In the genomic region with DNA sequence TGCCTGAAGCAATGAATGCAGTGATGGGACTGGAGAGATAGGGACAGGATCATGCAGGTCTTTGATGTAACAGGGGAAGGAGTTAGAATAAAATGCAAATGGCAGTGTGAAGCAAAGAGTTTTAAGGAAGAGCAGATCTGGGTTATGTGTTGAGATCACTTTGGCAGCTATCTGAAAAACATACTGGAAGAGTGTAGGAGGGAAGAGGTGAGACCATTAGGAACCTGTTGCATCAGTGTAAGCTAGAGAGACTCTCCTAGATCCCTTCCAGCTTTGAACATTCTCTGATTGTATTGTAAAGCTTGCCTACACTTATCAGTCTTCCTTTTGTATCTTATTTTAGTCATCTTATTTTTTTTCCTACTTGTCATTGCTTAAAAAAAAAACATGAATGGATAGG, we compare ENCODE assay signal across 21 cellular contexts.
"Had no signal": no experiment of that assay in that cellular context is flagged by ENCODE, and none has a peak within 500 bp of the region (broad histone marks: within the 10 kb centered on the region; RNA-seq: fewer than 3 reads in every experiment).

No MANE protein-coding gene starts in this region.

- ATAC-seq: esophagus mucosa; heart right ventricle; left ventricle myocardium superior; psoas muscle; sciatic nerve; stimulated activated naive B cell treated with anti-CD40 and anti-IgM and Interleukin-4, amounts not matched to agents 10 μg/mL and 1 μg/mL and 100 μg/mL, for 72 hours; stimulated activated naive CD8-positive, alpha-beta T cell treated with anti-CD3 and anti-CD28 coated beads, Interleukin-15, amount 100 ng/mL, for 72 hours had no signal

- H3K4me3 Mint-ChIP-seq: naive B cell; nephron progenitor cell; stimulated activated naive B cell treated with anti-CD40 and anti-IgM and Interleukin-4, amounts not matched to agents 10 μg/mL and 1 μg/mL and 100 μg/mL, for 72 hours; stimulated activated naive CD8-positive, alpha-beta T cell treated with anti-CD3 and anti-CD28 coated beads, Interleukin-15, amount 100 ng/mL, for 72 hours had no signal

- H3K36me3 Mint-ChIP-seq: naive B cell; stimulated activated naive B cell treated with anti-CD40 and anti-IgM and Interleukin-4, amounts not matched to agents 10 μg/mL and 1 μg/mL and 100 μg/mL, for 72 hours had no signal

- H3K4me3 ChIP-seq: heart right ventricle, lung, psoas muscle, testis, tibial nerve had no signal

- H3K9me3 ChIP-seq: heart right ventricle, psoas muscle, testis, tibial nerve had no signal

- H3K36me3 ChIP-seq: heart right ventricle, tibial nerve had no signal

- FAIRE-seq: endometrium, frontal cortex had no signal

- H3K27ac ChIP-seq: heart right ventricle, psoas muscle, testis, tibial nerve had no signal

- H3K27me3 ChIP-seq: heart right ventricle, testis, tibial nerve had no signal

- DNase-seq: effector memory CD4-positive, alpha-beta T cell; heart right ventricle; hypothalamus; islet precursor cell; left ventricle myocardium superior; mesenchymal stem cell; naive B cell; nephron progenitor cell; psoas muscle; retina; stimulated activated CD4-positive, alpha-beta T cell treated with anti-CD3 and anti-CD28 coated beads, Interleukin-2, amount 100 ng/mL, for 24 hours; stimulated activated CD4-positive, alpha-beta T cell treated with anti-CD3 and anti-CD28 coated beads, Interleukin-4, amount 100 ng/mL, for 4 hours; stimulated activated naive B cell treated with anti-CD40 and anti-IgM and Interleukin-4, amounts not matched to agents 10 μg/mL and 1 μg/mL and 100 μg/mL, for 72 hours; stimulated activated naive CD8-positive, alpha-beta T cell treated with anti-CD3 and anti-CD28 coated beads, Interleukin-15, amount 100 ng/mL, for 72 hours; testis had no signal

- H3K27ac Mint-ChIP-seq: naive B cell; nephron progenitor cell; stimulated activated naive B cell treated with anti-CD40 and anti-IgM and Interleukin-4, amounts not matched to agents 10 μg/mL and 1 μg/mL and 100 μg/mL, for 72 hours had no signal

- H3K9me3 Mint-ChIP-seq: naive B cell; nephron progenitor cell; stimulated activated naive B cell treated with anti-CD40 and anti-IgM and Interleukin-4, amounts not matched to agents 10 μg/mL and 1 μg/mL and 100 μg/mL, for 72 hours; stimulated activated naive CD8-positive, alpha-beta T cell treated with anti-CD3 and anti-CD28 coated beads, Interleukin-15, amount 100 ng/mL, for 72 hours had no signal

- H3K27me3 Mint-ChIP-seq: stimulated activated naive CD8-positive, alpha-beta T cell treated with anti-CD3 and anti-CD28 coated beads, Interleukin-15, amount 100 ng/mL, for 72 hours had no signal
